8 cellular contexts compared by ENCODE assay signal in the genomic region with DNA sequence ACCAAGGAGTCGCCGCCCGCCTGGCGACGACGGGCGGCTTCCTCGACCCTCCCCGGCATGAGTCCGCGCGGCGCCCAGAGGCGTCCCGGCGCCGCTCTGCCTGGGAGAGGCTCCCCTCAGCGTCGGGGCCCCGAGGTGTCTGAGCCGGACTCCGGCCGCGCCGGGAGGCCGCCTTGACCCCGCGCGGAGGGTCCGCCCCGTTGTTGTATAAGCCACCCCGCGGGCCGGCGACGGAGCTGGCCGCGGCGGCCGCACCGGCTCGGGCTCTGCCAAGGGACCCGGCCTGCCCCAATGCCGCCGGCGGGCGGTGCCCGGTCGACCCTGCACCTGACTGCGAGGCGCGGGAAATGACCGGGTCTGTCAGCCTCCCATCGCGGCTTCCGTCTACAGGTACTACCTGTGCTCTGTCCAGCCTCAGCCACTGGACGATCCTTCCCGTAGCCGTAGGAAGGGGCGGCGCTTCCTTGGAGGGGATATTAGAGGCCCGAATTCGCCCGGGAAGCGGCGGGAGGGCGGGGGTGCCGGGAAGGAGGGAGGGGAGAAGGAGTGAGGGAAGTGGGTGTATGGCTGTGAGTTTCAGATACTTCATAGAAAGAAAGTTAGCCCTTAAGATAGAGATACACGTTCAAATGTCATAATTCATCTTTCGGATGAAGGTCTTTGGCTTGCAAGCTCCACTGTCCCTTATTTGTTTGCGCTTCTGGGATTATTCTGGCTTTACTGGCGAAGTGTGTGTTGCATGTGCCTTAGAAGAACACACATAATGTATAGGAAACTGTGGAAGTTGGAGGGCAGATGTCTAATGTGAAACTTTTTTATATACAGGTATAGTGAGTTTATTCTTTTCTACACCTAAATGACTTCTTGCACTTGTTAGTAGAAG. TPM values are rescaled to one million over a fixed set of nuclear protein-coding genes. Genes with fewer than 3 reads are reported as not detected.
A peak's percentile ranks its signal among the peaks of the same experiment; 100 is the strongest.
DNase-seq lines count a peak whose midpoint lies in the region; ATAC-seq and TF ChIP-seq lines count a peak whose summit lies in the region.

No MANE protein-coding gene starts in this region.

- H3K9me2 ChIP-seq in GM23248 (ENCODE audit: insufficient read depth) = no peaks in the 10 kb centered on the region

- H3K9me3 ChIP-seq in GM23248 (ENCODE audit: low read depth) = no peaks in the 10 kb centered on the region

- H2AFZ ChIP-seq in GM23248 = peak overlapping the region; percentile 98

- in situ Hi-C loops in GM23248 (cut with MboI) = no loop called here

- peak overlapping the region; percentile 83 for H3K9ac ChIP-seq in GM23248

- H3F3A ChIP-seq in GM23248 (ENCODE audit: insufficient read depth) = peaks cover 25% of the 10 kb centered on the region

- peaks cover 35% of the 10 kb centered on the region for H3K4me1 ChIP-seq in GM23248 (ENCODE audit: insufficient read depth)

- H4K20me1 ChIP-seq in GM23248 (ENCODE audit: insufficient read depth) = no peaks in the 10 kb centered on the region

- no peaks in the 10 kb centered on the region for H3K27me3 Mint-ChIP-seq in central memory CD8-positive, alpha-beta T cell

- peak overlapping the region; percentile 82 for H3K4me2 ChIP-seq in GM23248 (ENCODE audit: unreplicated experiment)

- peaks cover 26% of the 10 kb centered on the region for H3K4me1 Mint-ChIP-seq in central memory CD8-positive, alpha-beta T cell

- H3K27me3 ChIP-seq in GM23248 (replicated peaks; ENCODE audit: insufficient read depth) = no peaks in the 10 kb centered on the region

- H3K4me3 ChIP-seq in GM23248 = peak overlapping the region; percentile 81

- peak overlapping the region; percentile 88 for H3K4me3 Mint-ChIP-seq in central memory CD8-positive, alpha-beta T cell

- H3K36me3 ChIP-seq in GM23248 (ENCODE audit: low read depth) = no peaks in the 10 kb centered on the region

- no peaks in the 10 kb centered on the region for H3K9me3 Mint-ChIP-seq in central memory CD8-positive, alpha-beta T cell

- TF ChIP-seq CTCF in VCaP (conservative IDR thresholded peaks at IDR 0.05) = no peak

- ATAC-seq in central memory CD8-positive, alpha-beta T cell (replicated peaks; ENCODE audit: extremely low read depth, poor library complexity, severe bottlenecking) = peak; percentile 24

- peak overlapping the region; percentile 89 for H3K27ac Mint-ChIP-seq in central memory CD8-positive, alpha-beta T cell (ENCODE audit: low read depth)

- peak overlapping the region; percentile 54 for H3K27ac ChIP-seq in GM23248
- peak overlapping the region; percentile 94 for H3K27ac ChIP-seq in VCaP

- peaks cover 13% of the 10 kb centered on the region for H3K36me3 Mint-ChIP-seq in central memory CD8-positive, alpha-beta T cell (ENCODE audit: insufficient read depth)

- peaks cover 47% of the 10 kb centered on the region for H3K79me2 ChIP-seq in GM23248 (ENCODE audit: insufficient read depth)

- 1% methylated on average over 36 to 60 of the region's 72 CpGs for WGBS in GM23248 (ENCODE audit: low coverage in 1 of 2, low lambda C conversion rate in 2 of 2, missing lambda C conversion rate in 2 of 2), 2 experiments

- DNase-seq in ELF-1 (ENCODE audit: low read depth, low spot score) = peak; percentile 75
- peak; percentile 65 for DNase-seq in GM23248
- peak; percentile 70 for DNase-seq in LoVo (ENCODE audit: low spot score)
- DNase-seq in central memory CD8-positive, alpha-beta T cell (ENCODE audit: low spot score in 2 of 2) = peak in 1 of 2 donors; percentile 14
- DNase-seq in kidney glomerular epithelial cell (lab: John Stamatoyannopoulos, UW) = peak; percentile 17
- DNase-seq in stimulated activated CD4-positive, alpha-beta T cell treated with anti-CD3 and anti-CD28 coated beads, Interleukin-1b, Interleukin-23, amount 100 ng/mL, for 24 hours (ENCODE audit: low read depth in 4 of 4, low spot score in 1 of 4) = peak in 3 of 4 experiments; percentile 2 to 28 (median 17)
- DNase-seq in GDM1 (lab: John Stamatoyannopoulos, UW) = no peak

RNA-seq across cellular contexts. Expression of gene ABHD5, which starts 0.6 kb away (rescaled TPM):
- 45.5 and 54.3 TPM in 2 replicates for total RNA-seq in GM23248 (2014; rRNA removed; shearing (Covaris generic))
- polyA plus RNA-seq in GM23248 (2016; fragmentation: Nextera tagmentation; extraction: Ambion mirVana) = 31.4 and 32.3 TPM in 2 replicates
